In genomic region chr19:664913-665443, GRCh38 we compare ENCODE assay signal across 8 cellular contexts.
DNase-seq lines count a peak whose midpoint lies in the region; ATAC-seq and TF ChIP-seq lines count a peak whose summit lies in the region.

No MANE protein-coding gene starts in this region.

- H3K27ac ChIP-seq in 22Rv1: no peak overlapping the region

- peak; percentile 93 for TF ChIP-seq CTCF in 22Rv1 (IDR thresholded peaks at IDR 0.05)

- no peak for ATAC-seq in HG03175 (IDR thresholded peaks at IDR 0.05; ENCODE audit: unreplicated experiment)

- DNase-seq in GM19238 (ENCODE audit: insufficient read length, low spot score) (peak; percentile 90), NCI-H2227 (lab: John Stamatoyannopoulos, UW; ENCODE audit: unreplicated experiment) (peak; percentile 64), kidney tubule cell (ENCODE audit: low spot score) (peak; percentile 81)
- peak; percentile 69 for DNase-seq in activated CD4-positive, alpha-beta T cell treated with anti-CD3 and anti-CD28 coated beads for 1 hour
- DNase-seq in central memory CD4-positive, alpha-beta T cell: peak; percentile 76
- DNase-seq in stimulated activated CD4-positive, alpha-beta T cell treated with anti-CD3 and anti-CD28 coated beads, Interleukin-1b, Interleukin-23, amount 100 ng/mL, for 4 hours (ENCODE audit: low read depth in 2 of 2): peak; percentile 81
